ENCODE assay signal across 12 cellular contexts in genomic region chr5:53200309-53200708, GRCh38.
"Had no signal": no experiment of that assay in that cellular context is flagged by ENCODE, and none has a peak within 500 bp of the region (broad histone marks: within the 10 kb centered on the region; RNA-seq: fewer than 3 reads in every experiment).

No MANE protein-coding gene starts in this region.

- H3K4me3 ChIP-seq: cardiac muscle cell, lower lobe of right lung, skin epidermis, thyroid gland had no signal

- DNase-seq: activated CD4-positive, alpha-beta memory T cell treated with anti-CD3 and anti-CD28 coated beads, Interleukin-2, amount 10 ng/mL, durations not matched to agents 7 days and 5 days; activated CD8-positive, alpha-beta memory T cell treated with anti-CD3 and anti-CD28 coated beads, Interleukin-2, amount 50 U/mL, for 4 hours; activated naive CD4-positive, alpha-beta T cell; activated naive CD8-positive, alpha-beta T cell treated with anti-CD3 and anti-CD28 coated beads, Interleukin-2, amount 50 U/mL, for 24 hours; effector CD4-positive, alpha-beta T cell; hippocampal formation; lower lobe of right lung; midbrain; thyroid gland had no signal

- H3K9me3 ChIP-seq: lower lobe of right lung, thyroid gland had no signal

- H3K36me3 ChIP-seq: cardiac muscle cell, lower lobe of right lung, thyroid gland had no signal

- H3K4me1 ChIP-seq: lower lobe of right lung, thyroid gland had no signal

- H3K27ac ChIP-seq: cardiac muscle cell, lower lobe of right lung, skin epidermis, thyroid gland, VCaP had no signal

- H3K27me3 ChIP-seq: cardiac muscle cell, thyroid gland had no signal
